In genomic region chr1:83016354-83016753, GRCh38 we compare ENCODE assay signal across 34 cellular contexts.
"Had no signal": no experiment of that assay in that cellular context is flagged by ENCODE, and none has a peak within 500 bp of the region (broad histone marks: within the 10 kb centered on the region; RNA-seq: fewer than 3 reads in every experiment).

No MANE protein-coding gene starts in this region.

- H3K4me3 ChIP-seq: MG63 had no signal

- H3K36me3 ChIP-seq: MG63 had no signal

- DNase-seq: Karpas-422, Kasumi-1, KG1, MG63, MM.1S, MV-4-11, NCI-H1048, NCI-H1092, NCI-H1092 treated with DMSO at 0.1 percent for 48 hours, NCI-H1105, NCI-H1105 treated with DMSO at 0.1 percent for 48 hours, NCI-H1417 treated with DMSO at 0.1 percent for 48 hours, NCI-H1436, NCI-H1436 treated with DMSO at 0.1 percent for 48 hours, NCI-H146, NCI-H1694, NCI-H1694 treated with DMSO at 0.1 percent for 48 hours, NCI-H187, NCI-H187 treated with DMSO at 0.1 percent for 48 hours, NCI-H1930, NCI-H2029, NCI-H2029 treated with DMSO at 0.1 percent for 48 hours, NCI-H2081, NCI-H2081 treated with DMSO at 0.1 percent for 48 hours, NCI-H2107, NCI-H2171, NCI-H2171 treated with DMSO at 0.1 percent for 48 hours, NCI-H2227 treated with DMSO at 0.1 percent for 48 hours, NCI-H226, NCI-H345, NCI-H446, NCI-H446 treated with DMSO at 0.1 percent for 48 hours, NCI-H510A had no signal

- H3K9me3 ChIP-seq: MG63 had no signal

- H3K27ac ChIP-seq: KMS-11 had no signal

- H3K9ac ChIP-seq: KMS-11 had no signal

- H3K4me2 ChIP-seq: KMS-11 had no signal
